1 cellular context compared by ENCODE assay signal in genomic region chr15:69452702-69453513, GRCh38.
A peak's percentile ranks its signal among the peaks of the same experiment; 100 is the strongest.
TF ChIP-seq lines count a peak whose summit lies in the region.

RPLP1 (plus strand) TSS chr15:69452818; CDS start chr15:69452949, 131 bp downstream.

TF ChIP-seq in HEK293, 187 proteins besides CTCF, POLR2A, EP300 and RAD21 (continued from another document and continues in another):
- TF ChIP-seq PATZ1 (tag by site-specific recombination; IDR thresholded peaks at IDR 0.05), result peak; percentile 52
- 0 out of 2 replicates have a peak, but pooled peaks have one; percentile 75 for TF ChIP-seq ZEB2 (tag by site-specific recombination; IDR thresholded peaks at IDR 0.05)
- TF ChIP-seq ZNF639 (tag by site-specific recombination; IDR thresholded peaks at IDR 0.05), result peak; percentile 89
- peak; percentile 80; the same call in 1 of the 2 replicates for TF ChIP-seq OVOL3 (tag by site-specific recombination; IDR thresholded peaks at IDR 0.05)
- peak; percentile 92; the same call in 1 of the 2 replicates for TF ChIP-seq ZNF704 (tag by site-specific recombination; IDR thresholded peaks at IDR 0.05)
- no peak for TF ChIP-seq ZNF140 (tag by site-specific recombination; IDR thresholded peaks at IDR 0.05)
- peak; percentile 19 for TF ChIP-seq FEZF1 (tag by site-specific recombination; IDR thresholded peaks at IDR 0.05)
- peak; percentile 95 for TF ChIP-seq ZNF391 (tag by site-specific recombination; IDR thresholded peaks at IDR 0.05; ENCODE audit: borderline replicate concordance, low read depth)
- TF ChIP-seq ZNF664 (tag by site-specific recombination; IDR thresholded peaks at IDR 0.05), result no peak
- TF ChIP-seq GLIS1 (tag by site-specific recombination; IDR thresholded peaks at IDR 0.05), result no peak
- TF ChIP-seq ZNF549 (tag by site-specific recombination; IDR thresholded peaks at IDR 0.05), result no peak
- no peak for TF ChIP-seq HOXA7 (CRISPR knock-in tag; IDR thresholded peaks at IDR 0.05; ENCODE audit: borderline replicate concordance)
- peak; percentile 45; the same call in 1 of the 2 replicates for TF ChIP-seq ZNF416 (tag by site-specific recombination; IDR thresholded peaks at IDR 0.05)
- no peak for TF ChIP-seq SETDB1 (IDR thresholded peaks at IDR 0.05; ENCODE audit: insufficient read length, low read length)
- TF ChIP-seq ZNF362 (tag by site-specific recombination; IDR thresholded peaks at IDR 0.05), result no peak
- TF ChIP-seq ZNF19 (tag by site-specific recombination; IDR thresholded peaks at IDR 0.05; ENCODE audit: low read depth), result no peak
- peak; percentile 92 for TF ChIP-seq SP7 (tag by site-specific recombination; IDR thresholded peaks at IDR 0.05)
- TF ChIP-seq ZSCAN4 (tag by site-specific recombination; IDR thresholded peaks at IDR 0.05), result 0 out of 2 replicates have a peak, but pooled peaks have one; percentile 32
- no peak for TF ChIP-seq ZNF132 (tag by site-specific recombination; IDR thresholded peaks at IDR 0.05; ENCODE audit: borderline replicate concordance)
- TF ChIP-seq ZNF701 (tag by site-specific recombination; IDR thresholded peaks at IDR 0.05), result no peak
- no peak; the same call in 1 of the 2 replicates for TF ChIP-seq ZBTB7A (tag by site-specific recombination; IDR thresholded peaks at IDR 0.05; ENCODE audit: low read depth)
- no peak; the same call in none of the 2 replicates for TF ChIP-seq ZNF449 (tag by site-specific recombination; IDR thresholded peaks at IDR 0.05)
- TF ChIP-seq GLIS2 (tag by site-specific recombination; IDR thresholded peaks at IDR 0.05), result no peak
- 0 out of 2 replicates have a peak, but pooled peaks have one; percentile 22 for TF ChIP-seq BCL6B (tag by site-specific recombination; IDR thresholded peaks at IDR 0.05)
- no peak; the same call in 1 of the 2 replicates for TF ChIP-seq ZNF585B (tag by site-specific recombination; IDR thresholded peaks at IDR 0.05)
- no peak for TF ChIP-seq ZNF513 (tag by site-specific recombination; IDR thresholded peaks at IDR 0.05)
- TF ChIP-seq ZNF292 (tag by site-specific recombination; IDR thresholded peaks at IDR 0.05; ENCODE audit: borderline replicate concordance, low read depth), result no peak
- TF ChIP-seq ZNF341 (tag by site-specific recombination; IDR thresholded peaks at IDR 0.05; ENCODE audit: low read depth), result no peak
- no peak; the same call in 1 of the 2 replicates for TF ChIP-seq RBAK (tag by site-specific recombination; IDR thresholded peaks at IDR 0.05)
- TF ChIP-seq ZNF645 (tag by site-specific recombination; IDR thresholded peaks at IDR 0.05), result peak; percentile 93
- peak; percentile 79; the same call in 1 of the 2 replicates for TF ChIP-seq PRDM2 (tag by site-specific recombination; IDR thresholded peaks at IDR 0.05; ENCODE audit: borderline replicate concordance)
- no peak for TF ChIP-seq ZNF488 (tag by site-specific recombination; IDR thresholded peaks at IDR 0.05)
- TF ChIP-seq ZNF433 (tag by site-specific recombination; IDR thresholded peaks at IDR 0.05; ENCODE audit: low read depth), result no peak
- TF ChIP-seq KLF7 (tag by site-specific recombination; IDR thresholded peaks at IDR 0.05; ENCODE audit: borderline replicate concordance), result peak; percentile 74; the same call in 1 of the 2 replicates
- TF ChIP-seq ZNF221 (tag by site-specific recombination; IDR thresholded peaks at IDR 0.05; ENCODE audit: borderline replicate concordance), result no peak
- peak; percentile 94 for TF ChIP-seq ZNF335 (tag by site-specific recombination; conservative IDR thresholded peaks at IDR 0.05)
- TF ChIP-seq MEIS1 (CRISPR knock-in tag; IDR thresholded peaks at IDR 0.05; ENCODE audit: borderline replicate concordance), result peak; percentile 62; the same call in 1 of the 2 replicates
